12 cellular contexts compared by ENCODE assay signal in genomic region chr4:14928035-14928434, GRCh38.
DNase-seq lines count a peak whose midpoint lies in the region; ATAC-seq and TF ChIP-seq lines count a peak whose summit lies in the region.
"Had no signal": no experiment of that assay in that cellular context is flagged by ENCODE, and none has a peak within 500 bp of the region (broad histone marks: within the 10 kb centered on the region; RNA-seq: fewer than 3 reads in every experiment).

No MANE protein-coding gene starts in this region.

- H3K36me3 Mint-ChIP-seq in GM23338 (ENCODE audit: low read depth) (no peaks in the 10 kb centered on the region), T-helper 17 cell (ENCODE audit: low read depth) (peaks cover 1% of the 10 kb centered on the region)

- H3K4me3 ChIP-seq in GM23338 (no peak overlapping the region), aorta (ENCODE audit: low read length in 2 of 2) (no peak overlapping the region)
- H3K4me3 ChIP-seq: BLaER1 had no signal

- H3K4me1 ChIP-seq in GM23338 (ENCODE audit: insufficient read depth) (0 out of 2 replicates have a peak, but pooled peaks cover 4% of the 10 kb centered on the region), aorta (ENCODE audit: control insufficient read depth in 1 of 2, insufficient read depth in 2 of 2, low read length in 2 of 2) (no peaks in the 10 kb centered on the region)
- H3K4me1 ChIP-seq: BLaER1 had no signal

- peaks cover 6% of the 10 kb centered on the region for H3K27me3 Mint-ChIP-seq in GM23338 (ENCODE audit: insufficient read depth, low read depth, poor library complexity)
- peaks cover 18% of the 10 kb centered on the region for H3K27me3 Mint-ChIP-seq in T-helper 17 cell

- TF ChIP-seq CTCF in GM23338 (conservative IDR thresholded peaks at IDR 0.05; ENCODE audit: low read depth in 2 of 2), result no peak

- peak overlapping the region; percentile 84; the same call in 1 of the 2 replicates for H2AFZ ChIP-seq in GM23338

- ATAC-seq in GM23338 (no peak), T-helper 17 cell (no peak), left cardiac atrium (no peak), HG03039 (IDR thresholded peaks at IDR 0.05; ENCODE audit: unreplicated experiment) (no peak), aorta (ENCODE audit: low FRiP score) (no peak)

- no peaks in the 10 kb centered on the region for H3K27me3 ChIP-seq in GM23338 (ENCODE audit: insufficient read depth)
- H3K27me3 ChIP-seq in aorta (ENCODE audit: control insufficient read depth in 1 of 2, insufficient read depth in 2 of 2, low read length in 1 of 2), result no peaks in the 10 kb centered on the region
- H3K27me3 ChIP-seq: BLaER1 had no signal

- H3F3A ChIP-seq in GM23338 (replicated peaks; ENCODE audit: low read depth), result no peaks in the 10 kb centered on the region

- no peaks in the 10 kb centered on the region for H3K9me2 ChIP-seq in GM23338 (ENCODE audit: insufficient read depth)

- H3K27ac ChIP-seq in GM23338 (ENCODE audit: low read depth), result no peak overlapping the region
- H3K27ac ChIP-seq in aorta (ENCODE audit: low read depth in 1 of 2, low read length in 2 of 2), result no peak overlapping the region
- H3K27ac ChIP-seq: BLaER1 had no signal

- no peaks in the 10 kb centered on the region for H3K9me3 ChIP-seq in T-helper 17 cell (ENCODE audit: control insufficient read depth, low read length, poor library complexity, severe bottlenecking)
- no peaks in the 10 kb centered on the region for H3K9me3 ChIP-seq in aorta (ENCODE audit: control insufficient read depth, low read length)
- H3K9me3 ChIP-seq: BLaER1 had no signal

- intact Hi-C loops in left cardiac atrium (cut with DNase I) (no loop called here), aorta (cut with DNase I) (loop anchor here in 1 of 2 donors (10.0 kb wide), 2 partner anchors 67 to 93 kb away; no protein-coding TSS in a partner anchor)

- no peaks in the 10 kb centered on the region; the same call in 2 of the 3 replicates for H3K9me3 Mint-ChIP-seq in GM23338
- H3K9me3 Mint-ChIP-seq: H9 had no signal

- H3K4me3 Mint-ChIP-seq in GM23338 (no peak overlapping the region), T-helper 17 cell (no peak overlapping the region)
- H3K4me3 Mint-ChIP-seq: H9 had no signal

- H3K27ac Mint-ChIP-seq in GM23338 (no peak overlapping the region), T-helper 17 cell (no peak overlapping the region)

- H3K79me2 ChIP-seq in GM23338 (replicated peaks; ENCODE audit: insufficient read depth), result no peaks in the 10 kb centered on the region

- H3K4me1 Mint-ChIP-seq in GM23338 (peaks cover 5% of the 10 kb centered on the region; the same call in 2 of the 3 replicates), T-helper 17 cell (no peaks in the 10 kb centered on the region)

- whole genome bisulfite sequencing in aorta, 2 donors, result 90 to 97% methylated on average over 1 of the region's 1 CpG

- no peaks in the 10 kb centered on the region for H4K20me1 ChIP-seq in GM23338 (replicated peaks; ENCODE audit: insufficient read depth)
- H4K20me1 ChIP-seq: BLaER1 had no signal

- H3K4me2 ChIP-seq in GM23338, result no peak overlapping the region
- H3K4me2 ChIP-seq: BLaER1 had no signal

- DNase-seq in GM23338 (ENCODE audit: low spot score) (no peak), NCI-H69 (lab: John Stamatoyannopoulos, UW) (peak; percentile 78), cerebellum (ENCODE audit: low spot score) (peak; percentile 28), midbrain (lab: John Stamatoyannopoulos, UW) (peak; percentile 14), T-helper 17 cell (no peak), left cardiac atrium (no peak), aorta (no peak)
- DNase-seq: DMS53, GOT3, H9 had no signal

- H3K36me3 ChIP-seq in GM23338 (ENCODE audit: insufficient read depth) (no peaks in the 10 kb centered on the region), aorta (ENCODE audit: control insufficient read depth in 1 of 2, insufficient read depth in 2 of 2, low read length in 1 of 2) (no peaks in the 10 kb centered on the region)
- H3K36me3 ChIP-seq: BLaER1 had no signal

TF ChIP-seq in GM23338, 12 proteins besides CTCF, POLR2A, EP300 and RAD21:
- TF ChIP-seq ZNF114 (CRISPR knock-in tag; IDR thresholded peaks at IDR 0.05) (no peak), EZH2phosphoT487 (IDR thresholded peaks at IDR 0.05; ENCODE audit: unreplicated experiment) (no peak), NANOG (IDR thresholded peaks at IDR 0.05; ENCODE audit: borderline replicate concordance) (no peak), EZH2 (IDR thresholded peaks at IDR 0.05; ENCODE audit: low read depth, unreplicated experiment) (no peak)

Comparison
In these comparisons a context has a peak if more than half of its experiments do, and no peak if none do; other contexts are left out.
1. DNase-seq: peak in NCI-H69 (single experiment), cerebellum (single experiment) and midbrain (single experiment); none in GM23338 (single experiment), T-helper 17 cell (0 of 3), left cardiac atrium (single experiment) and aorta (0 of 2).